ENCODE assay signal across 8 cellular contexts in the genomic region with DNA sequence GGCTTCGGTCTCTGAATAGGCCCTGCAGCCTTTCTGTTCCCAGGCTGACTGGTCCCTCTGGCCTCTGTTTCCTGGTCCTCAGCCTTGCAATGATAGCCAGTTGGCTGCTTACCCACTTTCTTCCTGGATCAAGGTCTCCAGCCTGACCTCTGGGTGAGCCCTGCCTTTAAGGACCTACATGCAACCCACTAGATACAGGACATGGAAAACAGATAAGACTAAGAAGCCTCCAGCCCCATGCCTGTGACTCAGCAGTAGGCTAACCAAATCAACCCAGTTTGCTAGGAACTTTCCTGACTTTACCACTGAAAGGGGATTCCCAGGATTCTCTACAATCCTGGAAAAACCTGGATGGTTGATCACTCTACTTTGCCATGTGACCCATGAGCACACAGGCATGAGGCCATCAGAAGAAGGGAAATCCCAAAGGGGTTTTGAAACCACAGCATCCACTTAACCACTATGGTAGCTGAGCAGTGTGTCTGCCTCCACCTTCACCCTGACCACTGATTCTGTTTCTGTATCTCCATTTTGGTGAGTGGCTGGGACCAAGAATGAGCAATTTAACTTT.
DNase-seq lines count a peak whose midpoint lies in the region; ATAC-seq, FAIRE-seq and TF ChIP-seq lines count a peak whose summit lies in the region.

No MANE protein-coding gene starts in this region.

- no peak for ATAC-seq in activated CD8-positive, alpha-beta T cell treated with anti-CD3 and anti-CD28 coated beads, Interleukin-2, amount 10 ng/mL, durations not matched to agents 7 days and 5 days
- no peak for ATAC-seq in HG03135 (IDR thresholded peaks at IDR 0.05; ENCODE audit: unreplicated experiment)

- no peak overlapping the region for H3K27ac Mint-ChIP-seq in activated CD8-positive, alpha-beta T cell treated with anti-CD3 and anti-CD28 coated beads, Interleukin-2, amount 10 ng/mL, durations not matched to agents 7 days and 5 days

- DNase-seq in CD1c-positive myeloid dendritic cell (ENCODE audit: extremely low spot score), result peak; percentile 10
- DNase-seq in HFF-Myc (ENCODE audit: extremely low read depth, low read depth), result peak; percentile 38
- peak; percentile 25 for DNase-seq in activated CD8-positive, alpha-beta T cell treated with anti-CD3 and anti-CD28 coated beads, Interleukin-2, amount 10 ng/mL, durations not matched to agents 7 days and 5 days
- DNase-seq in kidney glomerular epithelial cell (lab: John Stamatoyannopoulos, UW), result peak; percentile 68
- no peak for DNase-seq in activated effector memory CD4-positive, alpha-beta T cell treated with Interleukin-2 at 50 U/mL for 16 hours
- DNase-seq in cerebellar cortex (ENCODE audit: low spot score), result no peak
- no peak for DNase-seq in HTR-8/SVneo (ENCODE audit: insufficient read length, low spot score)

- no peaks in the 10 kb centered on the region for H3K27me3 Mint-ChIP-seq in activated CD8-positive, alpha-beta T cell treated with anti-CD3 and anti-CD28 coated beads, Interleukin-2, amount 10 ng/mL, durations not matched to agents 7 days and 5 days (ENCODE audit: low read depth)

- CTCF ChIA-PET in activated CD8-positive, alpha-beta T cell treated with anti-CD3 and anti-CD28 coated beads, Interleukin-2, amount 10 ng/mL, durations not matched to agents 7 days and 5 days (lab: Charles Lee), result interaction anchor here (1.6 kb wide), 1 partner anchor 187 kb away, joined by 7 read pairs; no protein-coding TSS in a partner anchor

- TF ChIP-seq CTCF in HFF-Myc (IDR thresholded peaks at IDR 0.05; ENCODE audit: low read depth, low read length, missing control alignments), result no peak

- no peak overlapping the region for H3K4me3 Mint-ChIP-seq in activated CD8-positive, alpha-beta T cell treated with anti-CD3 and anti-CD28 coated beads, Interleukin-2, amount 10 ng/mL, durations not matched to agents 7 days and 5 days

- FAIRE-seq in HTR-8/SVneo (lab: Jason Lieb, UNC), result no peak

- H3K4me3 ChIP-seq in HFF-Myc (replicated peaks; ENCODE audit: low read depth, low read length), result no peak overlapping the region

- no peaks in the 10 kb centered on the region for H3K9me3 Mint-ChIP-seq in activated CD8-positive, alpha-beta T cell treated with anti-CD3 and anti-CD28 coated beads, Interleukin-2, amount 10 ng/mL, durations not matched to agents 7 days and 5 days (ENCODE audit: insufficient read depth)

- H3K4me1 Mint-ChIP-seq in activated CD8-positive, alpha-beta T cell treated with anti-CD3 and anti-CD28 coated beads, Interleukin-2, amount 10 ng/mL, durations not matched to agents 7 days and 5 days (ENCODE audit: low read depth), result no peaks in the 10 kb centered on the region

- POLR2A ChIA-PET in activated CD8-positive, alpha-beta T cell treated with anti-CD3 and anti-CD28 coated beads, Interleukin-2, amount 10 ng/mL, durations not matched to agents 7 days and 5 days (lab: Charles Lee), result no interaction called here

- no peaks in the 10 kb centered on the region for H3K36me3 Mint-ChIP-seq in activated CD8-positive, alpha-beta T cell treated with anti-CD3 and anti-CD28 coated beads, Interleukin-2, amount 10 ng/mL, durations not matched to agents 7 days and 5 days (ENCODE audit: low read depth)

Comparison
In these comparisons a context has a peak if more than half of its experiments do, and no peak if none do; other contexts are left out.
1. DNase-seq: peak in CD1c-positive myeloid dendritic cell (single experiment), HFF-Myc (single experiment), activated CD8-positive, alpha-beta T cell treated with anti-CD3 and anti-CD28 coated beads, Interleukin-2, amount 10 ng/mL, durations not matched to agents 7 days and 5 days (single experiment) and kidney glomerular epithelial cell (single experiment); none in activated effector memory CD4-positive, alpha-beta T cell treated with Interleukin-2 at 50 U/mL for 16 hours (single experiment), cerebellar cortex (single experiment) and HTR-8/SVneo (single experiment).